In genomic region chr9:137640862-137641261, GRCh38 we compare ENCODE assay signal across 13 cellular contexts. TPM values are rescaled to one million over a fixed set of nuclear protein-coding genes. Genes with fewer than 3 reads are reported as not detected.
DNase-seq lines count a peak whose midpoint lies in the region; ATAC-seq and TF ChIP-seq lines count a peak whose summit lies in the region.
"Had no signal": no experiment of that assay in that cellular context is flagged by ENCODE, and none has a peak within 500 bp of the region (broad histone marks: within the 10 kb centered on the region; RNA-seq: fewer than 3 reads in every experiment).

No MANE protein-coding gene starts in this region.

- POLR2A ChIA-PET in activated naive CD8-positive, alpha-beta T cell treated with anti-CD3 and anti-CD28 coated beads, Interleukin-2, amount 10 ng/mL, durations not matched to agents 7 days and 5 days (lab: Charles Lee): interaction anchor here (1.0 kb wide), 1 partner anchor 21 kb away, joined by 3 read pairs; no protein-coding TSS in a partner anchor

- intact Hi-C loops in CD14-positive monocyte (cut with micrococcal nuclease): no loop called here

- no peaks in the 10 kb centered on the region for H3K27me3 Mint-ChIP-seq in activated T-cell treated with anti-CD3 and anti-CD28 coated beads, Interleukin-2, amount 50 U/mL, for 24 hours
- peaks cover 5% of the 10 kb centered on the region for H3K27me3 Mint-ChIP-seq in GM23338 (ENCODE audit: insufficient read depth, low read depth, poor library complexity)
- H3K27me3 Mint-ChIP-seq in activated naive CD8-positive, alpha-beta T cell treated with anti-CD3 and anti-CD28 coated beads, Interleukin-2, amount 10 ng/mL, durations not matched to agents 7 days and 5 days: no peaks in the 10 kb centered on the region
- no peaks in the 10 kb centered on the region for H3K27me3 Mint-ChIP-seq in nephron progenitor cell (ENCODE audit: low read depth, poor library complexity)
- H3K27me3 Mint-ChIP-seq in CD14-positive monocyte (ENCODE audit: low read depth in 3 of 3): no peaks in the 10 kb centered on the region

- no peak overlapping the region for H3K4me2 ChIP-seq in GM23338
- H3K4me2 ChIP-seq: PC-9 had no signal

- H3F3A ChIP-seq in GM23338 (replicated peaks; ENCODE audit: low read depth): no peaks in the 10 kb centered on the region; the same call in 1 of the 2 replicates

- H3K79me2 ChIP-seq in GM23338 (replicated peaks; ENCODE audit: insufficient read depth): peaks cover 100% of the 10 kb centered on the region

- peak overlapping the region; percentile 60 for H3K27ac Mint-ChIP-seq in activated T-cell treated with anti-CD3 and anti-CD28 coated beads, Interleukin-2, amount 50 U/mL, for 24 hours
- H3K27ac Mint-ChIP-seq in GM23338 (no peak overlapping the region), nephron progenitor cell (peak overlapping the region; percentile 80), CD14-positive monocyte (peak overlapping the region in 2 of 7 donors; percentile 4 to 77)
- peak overlapping the region; percentile 9 for H3K27ac Mint-ChIP-seq in activated naive CD8-positive, alpha-beta T cell treated with anti-CD3 and anti-CD28 coated beads, Interleukin-2, amount 10 ng/mL, durations not matched to agents 7 days and 5 days

- 0 out of 2 replicates have a peak overlapping the region, but pooled peaks have one; percentile 17 for H3K27ac ChIP-seq in GM23338 (ENCODE audit: low read depth)
- H3K27ac ChIP-seq in foreskin keratinocyte: no peak overlapping the region
- H3K27ac ChIP-seq: PC-9 had no signal

- peaks cover 57% of the 10 kb centered on the region for H3K4me1 Mint-ChIP-seq in activated T-cell treated with anti-CD3 and anti-CD28 coated beads, Interleukin-2, amount 50 U/mL, for 24 hours (ENCODE audit: low read depth)
- H3K4me1 Mint-ChIP-seq in GM23338: peaks cover 9% of the 10 kb centered on the region; the same call in 2 of the 3 replicates
- H3K4me1 Mint-ChIP-seq in activated naive CD8-positive, alpha-beta T cell treated with anti-CD3 and anti-CD28 coated beads, Interleukin-2, amount 10 ng/mL, durations not matched to agents 7 days and 5 days: peaks cover 24% of the 10 kb centered on the region
- peaks cover 5% of the 10 kb centered on the region for H3K4me1 Mint-ChIP-seq in nephron progenitor cell
- H3K4me1 Mint-ChIP-seq in CD14-positive monocyte: peaks cover 34% of the 10 kb centered on the region

- H3K4me3 Mint-ChIP-seq in activated T-cell treated with anti-CD3 and anti-CD28 coated beads, Interleukin-2, amount 50 U/mL, for 24 hours: no peak overlapping the region
- H3K4me3 Mint-ChIP-seq in GM23338 (no peak overlapping the region; the same call in 2 of the 3 replicates), nephron progenitor cell (no peak overlapping the region), CD14-positive monocyte (no peak overlapping the region)
- no peak overlapping the region for H3K4me3 Mint-ChIP-seq in activated naive CD8-positive, alpha-beta T cell treated with anti-CD3 and anti-CD28 coated beads, Interleukin-2, amount 10 ng/mL, durations not matched to agents 7 days and 5 days

- no peak overlapping the region for H2AFZ ChIP-seq in GM23338
- H2AFZ ChIP-seq: PC-9 had no signal

- no peak for TF ChIP-seq CTCF in GM23338 (conservative IDR thresholded peaks at IDR 0.05; ENCODE audit: low read depth in 2 of 2)
- no peak for TF ChIP-seq CTCF in nephron progenitor cell (IDR thresholded peaks at IDR 0.05)
- TF ChIP-seq CTCF in CD14-positive monocyte (IDR thresholded peaks at IDR 0.05): no peak
- no peak for TF ChIP-seq CTCF in foreskin keratinocyte (conservative IDR thresholded peaks at IDR 0.05)

- ATAC-seq in GM23338: no peak
- ATAC-seq in activated naive CD8-positive, alpha-beta T cell treated with anti-CD3 and anti-CD28 coated beads, Interleukin-2, amount 10 ng/mL, durations not matched to agents 7 days and 5 days (ENCODE audit: low read depth): no peak
- no peak for ATAC-seq in GM18517 (IDR thresholded peaks at IDR 0.05; ENCODE audit: unreplicated experiment)
- ATAC-seq in foreskin keratinocyte: no peak

- H3K36me3 ChIP-seq in GM23338 (ENCODE audit: insufficient read depth): no peaks in the 10 kb centered on the region

- peaks cover 84% of the 10 kb centered on the region for H4K20me1 ChIP-seq in GM23338 (replicated peaks; ENCODE audit: insufficient read depth)

- no peaks in the 10 kb centered on the region for H3K9me3 Mint-ChIP-seq in activated T-cell treated with anti-CD3 and anti-CD28 coated beads, Interleukin-2, amount 50 U/mL, for 24 hours
- no peaks in the 10 kb centered on the region for H3K9me3 Mint-ChIP-seq in GM23338
- H3K9me3 Mint-ChIP-seq in activated naive CD8-positive, alpha-beta T cell treated with anti-CD3 and anti-CD28 coated beads, Interleukin-2, amount 10 ng/mL, durations not matched to agents 7 days and 5 days: no peaks in the 10 kb centered on the region
- peaks cover 16% of the 10 kb centered on the region for H3K9me3 Mint-ChIP-seq in nephron progenitor cell
- H3K9me3 Mint-ChIP-seq in CD14-positive monocyte: no peaks in the 10 kb centered on the region

- DNase-seq in activated T-cell treated with anti-CD3 and anti-CD28 coated beads, Interleukin-2, amount 50 U/mL, for 24 hours: no peak
- DNase-seq in activated T-cell treated with anti-CD3 and anti-CD28 coated beads, Interleukin-2, amount 50 U/mL, for 48 hours: no peak
- DNase-seq in GM23338 (ENCODE audit: low spot score): no peak
- DNase-seq in activated naive CD8-positive, alpha-beta T cell treated with anti-CD3 and anti-CD28 coated beads, Interleukin-2, amount 10 ng/mL, durations not matched to agents 7 days and 5 days: no peak
- DNase-seq in nephron progenitor cell: no peak
- DNase-seq in CD14-positive monocyte (ENCODE audit: low spot score): no peak
- DNase-seq in foreskin keratinocyte: no peak
- DNase-seq: EL, KG1, NCI-H1092, NCI-H446, PC-9 had no signal

- H3K27me3 ChIP-seq in GM23338 (ENCODE audit: insufficient read depth): no peaks in the 10 kb centered on the region
- no peaks in the 10 kb centered on the region for H3K27me3 ChIP-seq in foreskin keratinocyte

- no peak overlapping the region for H3K4me3 ChIP-seq in GM23338
- H3K4me3 ChIP-seq: PC-9 had no signal

- H3K4me1 ChIP-seq in GM23338 (ENCODE audit: insufficient read depth): no peaks in the 10 kb centered on the region; the same call in 1 of the 2 replicates
- peaks cover 5% of the 10 kb centered on the region for H3K4me1 ChIP-seq in foreskin keratinocyte

- H3K36me3 Mint-ChIP-seq in activated T-cell treated with anti-CD3 and anti-CD28 coated beads, Interleukin-2, amount 50 U/mL, for 24 hours (ENCODE audit: low read depth): peaks cover 57% of the 10 kb centered on the region
- peaks cover 10% of the 10 kb centered on the region for H3K36me3 Mint-ChIP-seq in GM23338 (ENCODE audit: low read depth)
- peaks cover 23% of the 10 kb centered on the region for H3K36me3 Mint-ChIP-seq in activated naive CD8-positive, alpha-beta T cell treated with anti-CD3 and anti-CD28 coated beads, Interleukin-2, amount 10 ng/mL, durations not matched to agents 7 days and 5 days
- peaks cover 75% of the 10 kb centered on the region for H3K36me3 Mint-ChIP-seq in nephron progenitor cell (ENCODE audit: low read depth)
- H3K36me3 Mint-ChIP-seq in CD14-positive monocyte: peaks cover 19 to 47% of the 10 kb centered on the region in 2 donors

- H3K9me2 ChIP-seq in GM23338 (ENCODE audit: insufficient read depth): no peaks in the 10 kb centered on the region

TF ChIP-seq in GM23338, 12 proteins besides CTCF, POLR2A, EP300 and RAD21 (continues in another document):
- TF ChIP-seq EZH2 (IDR thresholded peaks at IDR 0.05; ENCODE audit: low read depth, unreplicated experiment): no peak
- no peak for TF ChIP-seq CREB1 (CRISPR knock-in tag; IDR thresholded peaks at IDR 0.05; ENCODE audit: low read depth)

RNA-seq across cellular contexts. Expression of gene EHMT1, which starts 22.1 kb away (rescaled TPM):
- total RNA-seq in GM23338 (2014; rRNA removed; shearing (Covaris generic)): 160 and 177 TPM in 2 replicates
- polyA plus RNA-seq in GM23338 (2016; fragmentation: Nextera tagmentation; extraction: Ambion mirVana) (162 and 166 TPM in 2 replicates), CD14-positive monocyte (10 to 100 TPM; 10.1 to 15.0 TPM), foreskin keratinocyte (20.2 and 22.8 TPM in 2 replicates)
- 100 to 1,000 TPM; 111 to 118 TPM for total RNA-seq in activated naive CD8-positive, alpha-beta T cell treated with anti-CD3 and anti-CD28 coated beads, Interleukin-2, amount 10 ng/mL, durations not matched to agents 7 days and 5 days
- total RNA-seq in foreskin keratinocyte: 38.1 and 45.3 TPM in 2 replicates

RNA-seq across cellular contexts. Expression of gene ARRDC1, which starts 35.4 kb away (rescaled TPM):
- 33.9 and 63.8 TPM in 2 replicates for total RNA-seq in GM23338 (2014; rRNA removed; shearing (Covaris generic))
- polyA plus RNA-seq in GM23338 (2016; fragmentation: Nextera tagmentation; extraction: Ambion mirVana): 33.5 and 36.6 TPM in 2 replicates
- total RNA-seq in activated naive CD8-positive, alpha-beta T cell treated with anti-CD3 and anti-CD28 coated beads, Interleukin-2, amount 10 ng/mL, durations not matched to agents 7 days and 5 days: 10 to 100 TPM; 62.8 to 64.6 TPM
- polyA plus RNA-seq in CD14-positive monocyte: 10 to 100 TPM; 83.2 to 87.6 TPM
- 72.3 and 81.9 TPM in 2 replicates for total RNA-seq in foreskin keratinocyte
- polyA plus RNA-seq in foreskin keratinocyte: 103 and 119 TPM in 2 replicates

RNA-seq across cellular contexts. Expression of gene ZMYND19, which starts 50.5 kb away (rescaled TPM):
- 50.3 and 58.5 TPM in 2 replicates for total RNA-seq in GM23338 (2014; rRNA removed; shearing (Covaris generic))
- polyA plus RNA-seq in GM23338 (2016; fragmentation: Nextera tagmentation; extraction: Ambion mirVana) (25.8 and 41.7 TPM in 2 replicates), CD14-positive monocyte (1 to 10 TPM; 1.9 to 4.5 TPM), foreskin keratinocyte (51.4 and 64.6 TPM in 2 replicates)
- 10 to 100 TPM; 31.3 to 33.0 TPM for total RNA-seq in activated naive CD8-positive, alpha-beta T cell treated with anti-CD3 and anti-CD28 coated beads, Interleukin-2, amount 10 ng/mL, durations not matched to agents 7 days and 5 days
- 41.8 and 56.1 TPM in 2 replicates for total RNA-seq in foreskin keratinocyte
